In genomic region chr6:75207211-75207984, GRCh38 we compare ENCODE assay signal across 9 cellular contexts. TPM values are rescaled to one million over a fixed set of nuclear protein-coding genes. Genes with fewer than 3 reads are reported as not detected.
DNase-seq lines count a peak whose midpoint lies in the region; ATAC-seq and TF ChIP-seq lines count a peak whose summit lies in the region.
"Had no signal": no experiment of that assay in that cellular context is flagged by ENCODE, and none has a peak within 500 bp of the region (broad histone marks: within the 10 kb centered on the region; RNA-seq: fewer than 3 reads in every experiment).

No MANE protein-coding gene starts in this region.

- H3K27ac Mint-ChIP-seq in Calu3 (ENCODE audit: unreplicated experiment) (no peak overlapping the region), neural crest cell (ENCODE audit: unreplicated experiment) (no peak overlapping the region)

- peak overlapping the region in 1 of 2 donors; percentile 64 for H3K4me3 ChIP-seq in esophagus (ENCODE audit: low read depth in 1 of 2, low read length in 2 of 2)
- H3K4me3 ChIP-seq: K562 had no signal

- peaks cover 32% of the 10 kb centered on the region for H3K27me3 Mint-ChIP-seq in Calu3 (ENCODE audit: unreplicated experiment)
- H3K27me3 Mint-ChIP-seq in neural crest cell (ENCODE audit: low read depth), result peaks cover 78% of the 10 kb centered on the region

- H3K27ac ChIP-seq in esophagus (ENCODE audit: low read depth in 2 of 2, low read length in 1 of 2), result peak overlapping the region; percentile 58 to 63

- no peaks in the 10 kb centered on the region for H3K9me3 ChIP-seq in esophagus (ENCODE audit: control insufficient read depth in 2 of 2, insufficient read depth in 1 of 2, low read depth in 1 of 2, low read length in 1 of 2)

- no peak for DNase-seq in Calu3
- DNase-seq in RPMI7951 (ENCODE audit: low read depth), result peak; percentile 37
- peak; percentile 19 for DNase-seq in neural crest cell (ENCODE audit: low read depth, low spot score)
- no peak for DNase-seq in HCEC 1CT
- DNase-seq in activated effector memory CD4-positive, alpha-beta T cell treated with Interleukin-2 at 50 U/mL for 16 hours, result no peak

- CTCF ChIA-PET in Calu3 (lab: Charles Lee), result interaction anchor here (0.6 to 1.8 kb wide), 4 partner anchors 181 to 1788 kb away, joined by 4 to 7 read pairs (median 4); no protein-coding TSS in a partner anchor

- H3K4me1 Mint-ChIP-seq in Calu3 (ENCODE audit: low read depth, unreplicated experiment), result peaks cover 48% of the 10 kb centered on the region
- H3K4me1 Mint-ChIP-seq in neural crest cell, result peaks cover 67% of the 10 kb centered on the region

- WGBS in esophagus, 2 donors, result 30 to 46% methylated on average over 33 of the region's 33 CpGs

- BruUV-seq in Calu3 (replicated peaks; lab: Mats Ljungman, UMichigan), result no TSS peak

- H3K9me3 Mint-ChIP-seq in Calu3 (ENCODE audit: low read depth, unreplicated experiment) (no peaks in the 10 kb centered on the region), neural crest cell (no peaks in the 10 kb centered on the region)

- ATAC-seq in HG02571 (IDR thresholded peaks at IDR 0.05; ENCODE audit: unreplicated experiment), result no peak
- no peak for ATAC-seq in GM21367 (IDR thresholded peaks at IDR 0.05; ENCODE audit: unreplicated experiment)
- ATAC-seq: K562 had no signal

- H3K27me3 ChIP-seq in esophagus (ENCODE audit: control insufficient read depth in 1 of 2, insufficient read depth in 2 of 2, low read length in 2 of 2), result peaks cover 0 to 15% of the 10 kb centered on the region in 2 donors

- TF ChIP-seq CTCF in Calu3 (IDR thresholded peaks at IDR 0.05; ENCODE audit: unreplicated experiment) (no peak), neural crest cell (conservative IDR thresholded peaks at IDR 0.05) (no peak)

- no peaks in the 10 kb centered on the region for H3K36me3 ChIP-seq in esophagus (ENCODE audit: control insufficient read depth in 2 of 2, insufficient read depth in 2 of 2, low read length in 1 of 2)

- H3K4me3 Mint-ChIP-seq in Calu3 (ENCODE audit: low read depth, unreplicated experiment) (peak overlapping the region; percentile 88), neural crest cell (peak overlapping the region; percentile 91)

- H3K36me3 Mint-ChIP-seq in Calu3 (ENCODE audit: insufficient read depth, unreplicated experiment), result peaks cover 23% of the 10 kb centered on the region
- H3K36me3 Mint-ChIP-seq in neural crest cell (ENCODE audit: low read depth), result no peaks in the 10 kb centered on the region

- peaks cover 3 to 6% of the 10 kb centered on the region in 2 donors for H3K4me1 ChIP-seq in esophagus (ENCODE audit: control insufficient read depth in 2 of 2, insufficient read depth in 2 of 2, low read length in 1 of 2)

- intact Hi-C loops in Calu3 (cut with micrococcal nuclease; ENCODE audit: unreplicated experiment), result loop anchor here (5.0 to 10.0 kb wide), 4 partner anchors 865 to 1530 kb away; no protein-coding TSS in a partner anchor

RNA-seq across cellular contexts. Expression of gene COL12A1, which starts 1.5 kb away (rescaled TPM):
- total RNA-seq in Calu3 (2022) (20.4 and 29.3 TPM in 2 replicates), neural crest cell (50.2 and 51.1 TPM in 2 replicates)
- total RNA-seq in RPMI7951 (2014; rRNA removed; shearing (Covaris generic)), result 25.9 and 28.7 TPM in 2 replicates
- polyA plus RNA-seq in esophagus, result 10 to 100 TPM in 1 of 2 donors, 1 to 10 TPM in 1; 9.5 to 18.2 TPM
- polyA plus RNA-seq: K562 had no signal

RNA-seq across cellular contexts. Expression of gene COX7A2, which starts 36.2 kb away (rescaled TPM):
- 441 and 459 TPM in 2 replicates for total RNA-seq in Calu3 (2022)
- 406 and 478 TPM in 2 replicates for total RNA-seq in RPMI7951 (2014; rRNA removed; shearing (Covaris generic))
- 100 to 1,000 TPM; 393 to 531 TPM for polyA plus RNA-seq in esophagus
- total RNA-seq in neural crest cell, result 346 and 360 TPM in 2 replicates

Comparison
In these comparisons a context has a peak if more than half of its experiments do, and no peak if none do; other contexts are left out.
1. DNase-seq: peak in RPMI7951 (single experiment) and neural crest cell (single experiment); none in Calu3 (single experiment), HCEC 1CT (single experiment) and activated effector memory CD4-positive, alpha-beta T cell treated with Interleukin-2 at 50 U/mL for 16 hours (single experiment).